Comparison of ENCODE assay signal across 7 cellular contexts in the genomic region with DNA sequence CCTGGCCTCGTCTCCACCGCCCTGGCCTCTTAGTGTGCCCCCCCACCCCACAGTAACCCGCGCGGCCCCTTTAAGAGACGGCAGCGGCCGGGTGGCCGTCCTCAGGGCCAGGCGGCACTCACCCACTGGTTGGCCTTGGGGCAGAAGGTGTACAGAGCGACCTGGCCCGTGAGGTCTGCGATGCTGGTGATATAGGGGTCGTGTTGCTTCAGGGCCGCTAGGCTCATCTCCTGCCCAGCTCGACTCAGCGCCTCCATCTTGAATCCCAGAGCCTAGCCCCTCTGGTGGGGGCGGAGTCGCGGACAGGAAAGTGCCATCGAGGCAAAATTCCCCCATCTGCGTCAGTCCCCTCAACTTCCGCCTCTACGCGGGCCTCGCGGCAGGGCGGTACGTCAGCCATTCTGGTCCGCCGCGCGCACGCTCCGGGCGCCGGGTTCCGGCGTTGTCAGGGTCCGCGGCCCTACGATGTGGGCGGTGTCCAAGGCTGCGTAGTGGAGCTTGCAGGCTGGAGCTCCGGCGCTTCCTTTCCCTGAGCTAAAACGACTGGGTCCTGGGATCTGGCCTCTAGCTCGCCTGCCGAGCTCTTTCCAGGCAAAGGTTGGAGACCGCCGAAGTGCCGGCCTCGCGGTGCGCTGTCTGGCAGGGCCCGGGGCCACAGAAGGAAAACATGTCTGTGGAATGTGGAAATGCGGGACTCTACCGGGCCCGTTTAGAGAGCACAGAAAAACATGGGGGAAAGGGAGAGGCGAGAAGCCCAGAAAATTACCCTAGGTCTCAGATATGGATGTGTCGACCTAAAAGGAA. TPM values are rescaled to one million over a fixed set of nuclear protein-coding genes. Genes with fewer than 3 reads are reported as not detected.
DNase-seq lines count a peak whose midpoint lies in the region; ATAC-seq and TF ChIP-seq lines count a peak whose summit lies in the region.

A gene (minus strand): TSS at position 283 of the 804 bp plus-strand sequence. CDS start 26 bp downstream, at position 257.

- H3K4me1 ChIP-seq in hepatocyte (ENCODE audit: insufficient read depth): peaks cover 14% of the 10 kb centered on the region

- no peaks in the 10 kb centered on the region for H3K9me2 ChIP-seq in hepatocyte (replicated peaks; ENCODE audit: insufficient read depth)

- no peaks in the 10 kb centered on the region for H3K9me3 ChIP-seq in hepatocyte (ENCODE audit: low read depth)

- peak within 1 kb of the TSS; percentile 77 for H2AFZ ChIP-seq in hepatocyte

- peak within 1 kb of the TSS; percentile 92 for H3K4me3 ChIP-seq in hepatocyte

- peaks cover 46% of the 10 kb centered on the region for H3K79me2 ChIP-seq in hepatocyte

- peak within 1 kb of the TSS; percentile 99 for H3K27ac ChIP-seq in hepatocyte

- no peaks in the 10 kb centered on the region for H3K36me3 ChIP-seq in hepatocyte (replicated peaks; ENCODE audit: insufficient read depth, low read depth)

- H4K20me1 ChIP-seq in hepatocyte (ENCODE audit: insufficient read depth, poor library complexity, severe bottlenecking): no peaks in the 10 kb centered on the region

- peak; percentile 91 for ATAC-seq in GM18505 (IDR thresholded peaks at IDR 0.05; ENCODE audit: unreplicated experiment)
- peak; percentile 97 for ATAC-seq in HG02970 (IDR thresholded peaks at IDR 0.05; ENCODE audit: low FRiP score, unreplicated experiment)

- H3K4me2 ChIP-seq in hepatocyte: peak within 1 kb of the TSS; percentile 81

- peak; percentile 97 for TF ChIP-seq POLR2A in GM18505 (IDR thresholded peaks at IDR 0.05; ENCODE audit: borderline replicate concordance, extremely low read depth, insufficient read depth, insufficient read length)

- no peak for TF ChIP-seq CTCF in hepatocyte (IDR thresholded peaks at IDR 0.05; ENCODE audit: poor library complexity)

- under 1% methylated on average over 57 of the region's 61 CpGs for WGBS in hepatocyte (ENCODE audit: low lambda C conversion rate, missing lambda C conversion rate)

- no peaks in the 10 kb centered on the region for H3K27me3 ChIP-seq in hepatocyte

- DNase-seq in NCI-H1930 (lab: John Stamatoyannopoulos, UW) (peak; percentile 81 to 86), T-helper 9 cell (peak; percentile 87), astrocyte of the hippocampus (ENCODE audit: low read depth, low spot score) (peak; percentile 99), hepatocyte (ENCODE audit: low spot score) (peak; percentile 98), retina (peak; percentile 100)

RNA-seq across cellular contexts. Expression of the gene that starts here (rescaled TPM):
- 20.4 and 23.0 TPM in 2 replicates for total RNA-seq in hepatocyte
- polyA plus RNA-seq in hepatocyte: 28.2 and 34.5 TPM in 2 replicates

Comparison
In these comparisons a context has a peak if more than half of its experiments do, and no peak if none do; other contexts are left out.
1. Peak in every context shown above with its lines: DNase-seq, ATAC-seq, H3K4me3 ChIP-seq and H3K27ac ChIP-seq.